Comparison of ENCODE assay signal across 1 cellular context in genomic region chr16:88530858-88531203, GRCh38.
TF ChIP-seq lines count a peak whose summit lies in the region.

No MANE protein-coding gene starts in this region.

TF ChIP-seq in K562, 482 proteins besides CTCF, POLR2A, EP300 and RAD21 (continues in another document):
- TF ChIP-seq ZNF263 (CRISPR knock-in tag; IDR thresholded peaks at IDR 0.05; ENCODE audit: borderline replicate concordance) (peak; percentile 40; the same call in 1 of the 2 replicates), COPS2 (conservative IDR thresholded peaks at IDR 0.05) (no peak), ZNF217 (CRISPR knock-in tag; IDR thresholded peaks at IDR 0.05) (no peak), KLF16 (IDR thresholded peaks at IDR 0.05) (peak; percentile 61; the same call in 1 of the 2 replicates), SMARCC2 (IDR thresholded peaks at IDR 0.05; ENCODE audit: low read depth) (no peak), BHLHE40 (IDR thresholded peaks at IDR 0.05; ENCODE audit: low read length) (0 out of 2 replicates have a peak, but pooled peaks have one; percentile 18), ZNF551 (CRISPR knock-in tag; IDR thresholded peaks at IDR 0.05) (no peak), ZNF512 (tag; IDR thresholded peaks at IDR 0.05) (no peak), POLR2AphosphoS5 (IDR thresholded peaks at IDR 0.05; ENCODE audit: control insufficient read depth, insufficient read depth, low read depth, low read length) (0 out of 2 replicates have a peak, but pooled peaks have one; percentile 41), ZNF778 (CRISPR knock-in tag; IDR thresholded peaks at IDR 0.05) (no peak), TCF7L2 (IDR thresholded peaks at IDR 0.05; ENCODE audit: low read depth, low read length) (no peak), GATAD2A (IDR thresholded peaks at IDR 0.05) (0 out of 2 replicates have a peak, but pooled peaks have one; percentile 47), KDM4B (IDR thresholded peaks at IDR 0.05; ENCODE audit: borderline replicate concordance in 2 of 2, low read depth in 1 of 2) (no peak), ZNF212 (CRISPR knock-in tag; IDR thresholded peaks at IDR 0.05) (no peak), SNRNP70 (optimal IDR thresholded peaks at IDR 0.05; ENCODE audit: low read depth, low read length) (no peak), NR1H2 (CRISPR knock-in tag; IDR thresholded peaks at IDR 0.05) (0 out of 2 replicates have a peak, but pooled peaks have one; percentile 77), THRAP3 (IDR thresholded peaks at IDR 0.05; ENCODE audit: borderline replicate concordance) (no peak), ZNF589 (CRISPR knock-in tag; IDR thresholded peaks at IDR 0.05; ENCODE audit: low read depth) (no peak), FOXA3 (CRISPR knock-in tag; conservative IDR thresholded peaks at IDR 0.05 in 1 of 2, IDR thresholded peaks at IDR 0.05 in 1 of 2) (peak in 1 of 2 experiments; percentile 51; a peak in 1 of 4 replicates), ZKSCAN8 (CRISPR knock-in tag; IDR thresholded peaks at IDR 0.05) (no peak), SMAD4 (CRISPR knock-in tag; conservative IDR thresholded peaks at IDR 0.05) (no peak), ZNF766 (CRISPR knock-in tag; conservative IDR thresholded peaks at IDR 0.05) (peak; percentile 74; the same call in 1 of the 2 replicates), DPF2 (IDR thresholded peaks at IDR 0.05) (peak; percentile 50; the same call in 1 of the 2 replicates), TEAD1 (CRISPR knock-in tag; IDR thresholded peaks at IDR 0.05) (peak in 1 of 2 experiments; percentile 62; a peak in 1 of 4 replicates), NCOA4 (IDR thresholded peaks at IDR 0.05; ENCODE audit: partially characterized antibody) (no peak), CBFA2T2 (conservative IDR thresholded peaks at IDR 0.05) (peak; percentile 40), MIER1 (IDR thresholded peaks at IDR 0.05; ENCODE audit: low read depth) (no peak), HMGN3 (IDR thresholded peaks at IDR 0.05; ENCODE audit: borderline replicate concordance, extremely low read depth, insufficient read length, low read depth, low read length) (peak; percentile 9), HNRNPK (IDR thresholded peaks at IDR 0.05; ENCODE audit: low read depth, low read length, poor library complexity, severe bottlenecking) (no peak), VEZF1 (CRISPR knock-in tag; IDR thresholded peaks at IDR 0.05) (peak; percentile 90), GTF2F1 (IDR thresholded peaks at IDR 0.05; ENCODE audit: low read depth, low read length) (no peak), TAL1 (IDR thresholded peaks at IDR 0.05) (peak; percentile 48; the same call in 1 of the 2 replicates), ZFX (CRISPR knock-in tag; IDR thresholded peaks at IDR 0.05) (peak; percentile 67), NR3C1 (CRISPR knock-in tag; IDR thresholded peaks at IDR 0.05) (no peak), MGA (IDR thresholded peaks at IDR 0.05) (no peak), CXXC5 (CRISPR knock-in tag; IDR thresholded peaks at IDR 0.05) (peak; percentile 31; the same call in 1 of the 2 replicates), JUND (IDR thresholded peaks at IDR 0.05; ENCODE audit: borderline replicate concordance, low read depth, low read length) (no peak), JUND (tag; IDR thresholded peaks at IDR 0.05; ENCODE audit: borderline replicate concordance, low read depth, low read length) (peak; percentile 32; the same call in 1 of the 3 replicates), MTA1 (IDR thresholded peaks at IDR 0.05; ENCODE audit: borderline replicate concordance) (peak; percentile 70; the same call in 1 of the 2 replicates), ZNF41 (CRISPR knock-in tag; conservative IDR thresholded peaks at IDR 0.05) (no peak), RCOR1 (IDR thresholded peaks at IDR 0.05; ENCODE audit: borderline replicate concordance in 1 of 2, low read depth in 2 of 2, low read length in 2 of 2) (peak in 1 of 2 experiments; percentile 40; a peak in 1 of 4 replicates), CBFA2T3 (IDR thresholded peaks at IDR 0.05) (peak; percentile 74), ZBTB7A (IDR thresholded peaks at IDR 0.05; ENCODE audit: borderline replicate concordance, control insufficient read depth, low read depth, low read length) (peak; percentile 71; the same call in 1 of the 2 replicates), ZNF316 (IDR thresholded peaks at IDR 0.05) (peak; percentile 43), NFIX (CRISPR knock-in tag; IDR thresholded peaks at IDR 0.05; ENCODE audit: low read depth) (no peak), STAT6 (CRISPR knock-in tag; IDR thresholded peaks at IDR 0.05) (no peak), ID3 (CRISPR knock-in tag; IDR thresholded peaks at IDR 0.05) (no peak), ID3 (tag; IDR thresholded peaks at IDR 0.05) (no peak), ZFP91 (CRISPR knock-in tag; IDR thresholded peaks at IDR 0.05) (no peak)
